In genomic region chr14:74528886-74529285, GRCh38 we compare ENCODE assay signal across 25 cellular contexts.
"Had no signal": no experiment of that assay in that cellular context is flagged by ENCODE, and none has a peak within 500 bp of the region (broad histone marks: within the 10 kb centered on the region; RNA-seq: fewer than 3 reads in every experiment).

No MANE protein-coding gene starts in this region.

- H3K4me3 Mint-ChIP-seq: effector memory CD8-positive, alpha-beta T cell; memory B cell; natural killer cell; stimulated activated naive CD8-positive, alpha-beta T cell treated with anti-CD3 and anti-CD28 coated beads, Interleukin-15, amount 100 ng/mL, for 72 hours had no signal

- H3K36me3 Mint-ChIP-seq: memory B cell, natural killer cell had no signal

- H3K36me3 ChIP-seq: gastrocnemius medialis, neutrophil, prostate gland, right atrium auricular region, suprapubic skin, transverse colon, upper lobe of right lung, vagina had no signal

- H3K9me3 Mint-ChIP-seq: effector memory CD8-positive, alpha-beta T cell; memory B cell; natural killer cell; stimulated activated naive CD8-positive, alpha-beta T cell treated with anti-CD3 and anti-CD28 coated beads, Interleukin-15, amount 100 ng/mL, for 72 hours had no signal

- H3K4me3 ChIP-seq: gastrocnemius medialis, lower lobe of right lung, prostate gland, right atrium auricular region, smooth muscle cell, suprapubic skin, transverse colon, upper lobe of right lung, vagina had no signal

- H3K27ac Mint-ChIP-seq: effector memory CD8-positive, alpha-beta T cell; memory B cell; natural killer cell had no signal

- H3K4me1 ChIP-seq: prostate gland, right atrium auricular region, transverse colon had no signal

- H3K27ac ChIP-seq: gastrocnemius medialis, lower lobe of right lung, neutrophil, prostate gland, right atrium auricular region, suprapubic skin, transverse colon, upper lobe of right lung, vagina had no signal

- H3K9me3 ChIP-seq: gastrocnemius medialis, lower lobe of right lung, neutrophil, prostate gland, right atrium auricular region, suprapubic skin, transverse colon, upper lobe of right lung, vagina had no signal

- H3K4me2 ChIP-seq: smooth muscle cell had no signal

- ATAC-seq: effector memory CD8-positive, alpha-beta T cell; esophagus mucosa; gastrocnemius medialis; left ventricle myocardium superior; lower lobe of right lung; natural killer cell; sciatic nerve; stimulated activated naive CD8-positive, alpha-beta T cell treated with anti-CD3 and anti-CD28 coated beads, Interleukin-15, amount 100 ng/mL, for 72 hours; upper lobe of right lung had no signal

- H3K27me3 ChIP-seq: gastrocnemius medialis, neutrophil, right atrium auricular region, suprapubic skin, transverse colon, upper lobe of right lung, vagina had no signal

- DNase-seq: cortex of kidney; effector memory CD8-positive, alpha-beta T cell; foreskin fibroblast; gastrocnemius medialis; head of caudate nucleus; left ventricle myocardium superior; lower lobe of right lung; natural killer cell; stimulated activated CD4-positive, alpha-beta T cell treated with anti-CD3 and anti-CD28 coated beads, Interleukin-12 subunit alpha, Interleukin-12 subunit beta, amount 100 ng/mL, for 4 hours; stimulated activated CD4-positive, alpha-beta T cell treated with anti-CD3 and anti-CD28 coated beads, Interleukin-1b, Interleukin-23, amount 100 ng/mL, for 48 hours; stimulated activated CD4-positive, alpha-beta T cell treated with anti-CD3 and anti-CD28 coated beads, Interleukin-4, amount 100 ng/mL, for 1 hour; stimulated activated CD8-positive, alpha-beta memory T cell treated with anti-CD3 and anti-CD28 coated beads, Interleukin-4, amount 100 ng/mL, for 48 hours; stimulated activated naive CD4-positive, alpha-beta T cell; stimulated activated naive CD8-positive, alpha-beta T cell treated with anti-CD3 and anti-CD28 coated beads, Interleukin-15, amount 100 ng/mL, for 72 hours; transverse colon; upper lobe of right lung had no signal
